Comparison of ENCODE assay signal across 1 cellular context in genomic region chr6:88704980-88705379, GRCh38.
TF ChIP-seq lines count a peak whose summit lies in the region.

No MANE protein-coding gene starts in this region.

TF ChIP-seq in K562, 482 proteins besides CTCF, POLR2A, EP300 and RAD21:
- TF ChIP-seq MCM5 (IDR thresholded peaks at IDR 0.05; ENCODE audit: low read depth) (no peak), ZBTB1 (CRISPR knock-in tag; IDR thresholded peaks at IDR 0.05; ENCODE audit: borderline replicate concordance, low read depth) (no peak), CBFA2T2 (conservative IDR thresholded peaks at IDR 0.05) (0 out of 2 replicates have a peak, but pooled peaks have one; percentile 3), PKNOX1 (IDR thresholded peaks at IDR 0.05) (peak; percentile 37), PHF21A (IDR thresholded peaks at IDR 0.05; ENCODE audit: borderline replicate concordance, low read depth) (no peak), BHLHE40 (IDR thresholded peaks at IDR 0.05; ENCODE audit: low read length) (peak; percentile 33; the same call in 1 of the 2 replicates), HOXB6 (CRISPR knock-in tag; IDR thresholded peaks at IDR 0.05; ENCODE audit: borderline replicate concordance) (no peak), HMBOX1 (IDR thresholded peaks at IDR 0.05) (0 out of 2 replicates have a peak, but pooled peaks have one; percentile 28), PBX2 (CRISPR knock-in tag; IDR thresholded peaks at IDR 0.05; ENCODE audit: low read depth) (no peak), PBX2 (tag; conservative IDR thresholded peaks at IDR 0.05; ENCODE audit: low read depth) (peak; percentile 63), FOSL1 (tag; conservative IDR thresholded peaks at IDR 0.05) (peak; percentile 57), CBFA2T3 (IDR thresholded peaks at IDR 0.05) (peak; percentile 50), ZNF592 (IDR thresholded peaks at IDR 0.05) (no peak), ARID3A (IDR thresholded peaks at IDR 0.05; ENCODE audit: borderline replicate concordance, low read depth, low read length) (peak; percentile 65; the same call in 1 of the 2 replicates), ETS1 (conservative IDR thresholded peaks at IDR 0.05; ENCODE audit: control insufficient read depth, low read depth, low read length) (no peak), SMARCC2 (IDR thresholded peaks at IDR 0.05; ENCODE audit: low read depth) (peak; percentile 23; the same call in 1 of the 2 replicates), MEIS2 (IDR thresholded peaks at IDR 0.05; ENCODE audit: partially characterized antibody) (peak; percentile 81), E2F1 (CRISPR knock-in tag; IDR thresholded peaks at IDR 0.05) (no peak), JUND (IDR thresholded peaks at IDR 0.05; ENCODE audit: borderline replicate concordance, low read depth, low read length) (peak; percentile 22; the same call in 1 of the 2 replicates), JUND (tag; IDR thresholded peaks at IDR 0.05; ENCODE audit: borderline replicate concordance, low read depth, low read length) (no peak), DPF2 (IDR thresholded peaks at IDR 0.05) (peak; percentile 40; the same call in 1 of the 2 replicates), TEAD4 (IDR thresholded peaks at IDR 0.05; ENCODE audit: low read length) (peak; percentile 42; the same call in 1 of the 2 replicates), TEAD4 (CRISPR knock-in tag; IDR thresholded peaks at IDR 0.05; ENCODE audit: borderline replicate concordance) (no peak)
